31 cellular contexts compared by ENCODE assay signal in genomic region chr3:62057339-62058047, GRCh38.
DNase-seq lines count a peak whose midpoint lies in the region; ATAC-seq, FAIRE-seq and TF ChIP-seq lines count a peak whose summit lies in the region.
"Had no signal": no experiment of that assay in that cellular context is flagged by ENCODE, and none has a peak within 500 bp of the region (broad histone marks: within the 10 kb centered on the region; RNA-seq: fewer than 3 reads in every experiment).

No MANE protein-coding gene starts in this region.

- peak; percentile 51 for ATAC-seq in Right ventricle myocardium superior (ENCODE audit: poor library complexity)
- no peak for ATAC-seq in Right ventricle myocardium inferior
- no peak for ATAC-seq in stimulated activated naive CD8-positive, alpha-beta T cell treated with anti-CD3 and anti-CD28 coated beads, Interleukin-15, Interleukin-2, amounts not matched to agents 100 U/mL and 50 U/mL, for 24 hours
- ATAC-seq: left colon, pancreas, T-cell had no signal

- in situ Hi-C loops in astrocyte of the cerebellum (cut with HindIII; ENCODE audit: low sequenced_read_pairs): no loop called here

- TF ChIP-seq CTCF in astrocyte of the cerebellum (IDR thresholded peaks at IDR 0.05; ENCODE audit: low read depth, low read length, missing control alignments) (no peak), tibial artery (IDR thresholded peaks at IDR 0.05) (no peak), kidney (IDR thresholded peaks at IDR 0.05; ENCODE audit: borderline replicate concordance, extremely low read depth, insufficient read depth) (no peak)

- no peak for FAIRE-seq in kidney (lab: Jason Lieb, UNC)
- FAIRE-seq: frontal cortex, pancreas, small intestine had no signal

- peak overlapping the region; percentile 41 to 60 for H3K27ac ChIP-seq in tibial artery
- H3K27ac ChIP-seq in kidney (ENCODE audit: low read depth in 2 of 2, low read length in 2 of 2): peak overlapping the region in 1 of 2 donors; percentile 18
- H3K27ac ChIP-seq: GM23248, pancreas, SJSA1, testis, vagina had no signal

- no peak overlapping the region for H3K9ac ChIP-seq in kidney (ENCODE audit: low read length in 2 of 2)
- H3K9ac ChIP-seq: GM23248 had no signal

- H3K4me1 ChIP-seq in tibial artery: peaks cover 0 to 39% (median 18%) of the 10 kb centered on the region in 4 donors
- peaks cover 0 to 2% of the 10 kb centered on the region in 2 donors for H3K4me1 ChIP-seq in kidney (ENCODE audit: control insufficient read depth in 1 of 2, insufficient read depth in 1 of 2, low read depth in 1 of 2, low read length in 2 of 2)
- H3K4me1 ChIP-seq: pancreas, SJSA1, testis, vagina had no signal

- H3K27me3 ChIP-seq in tibial artery: no peaks in the 10 kb centered on the region
- H3K27me3 ChIP-seq: pancreas, SJSA1, testis, vagina had no signal

- H3K4me3 ChIP-seq in astrocyte of the cerebellum (ENCODE audit: low read depth, low read length) (no peak overlapping the region), tibial artery (no peak overlapping the region), kidney (ENCODE audit: low read length in 2 of 2) (no peak overlapping the region)
- H3K4me3 ChIP-seq: GM23248, pancreas, SJSA1, testis, vagina had no signal

- intact Hi-C loops in Right ventricle myocardium superior (cut with DNase I) (no loop called here), Right ventricle myocardium inferior (cut with DNase I) (no loop called here), tibial artery (cut with DNase I; ENCODE audit: low total_unique reads) (no loop called here), kidney (cut with DNase I) (no loop called here)

- H3K36me3 ChIP-seq in tibial artery (no peaks in the 10 kb centered on the region), kidney (ENCODE audit: control insufficient read depth in 1 of 2, insufficient read depth in 2 of 2, low read length in 2 of 2) (no peaks in the 10 kb centered on the region)
- H3K36me3 ChIP-seq: pancreas, SJSA1, vagina had no signal

- no peak for DNase-seq in Right ventricle myocardium superior
- no peak for DNase-seq in Right ventricle myocardium inferior (ENCODE audit: missing footprints)
- DNase-seq in astrocyte of the cerebellum (ENCODE audit: low read depth): peak; percentile 15
- DNase-seq in kidney tubule cell (ENCODE audit: low spot score): peak; percentile 77
- DNase-seq in tibial artery: peak in 1 of 2 donors; percentile 32
- no peak for DNase-seq in kidney
- DNase-seq in stimulated activated naive CD8-positive, alpha-beta T cell treated with anti-CD3 and anti-CD28 coated beads, Interleukin-15, Interleukin-2, amounts not matched to agents 100 U/mL and 50 U/mL, for 24 hours: no peak
- DNase-seq in cerebellar nuclear complex (lab: John Stamatoyannopoulos, UW): no peak
- DNase-seq: activated CD4-positive, alpha-beta T cell treated with anti-CD3 and anti-CD28 coated beads for 48 hours; activated gamma-delta T cell treated with Interleukin-2 at 50 U/mL for 16 hours; activated T-cell treated with anti-CD3 and anti-CD28 coated beads, Interleukin-2, amount 50 U/mL, for 24 hours; Calu3; CD4-positive, CD25-positive, alpha-beta regulatory T cell; DMS79; GM23248; left colon; mesendoderm; NCI-H1092; NCI-H1694 treated with DMSO at 0.1 percent for 48 hours; NCI-H2171 treated with DMSO at 0.1 percent for 48 hours; NCI-H526; pancreas; retina; small intestine; stimulated activated CD4-positive, alpha-beta T cell treated with anti-CD3 and anti-CD28 coated beads, Interleukin-1b, Interleukin-23, amount 100 ng/mL, for 48 hours; stimulated activated naive CD4-positive, alpha-beta T cell treated with Interleukin-2 at 50 U/mL for 16 hours; T-cell; testis had no signal

- H3K9me3 ChIP-seq in tibial artery: no peaks in the 10 kb centered on the region
- no peaks in the 10 kb centered on the region for H3K9me3 ChIP-seq in kidney (ENCODE audit: control insufficient read depth in 1 of 2, low read length in 2 of 2)
- H3K9me3 ChIP-seq: pancreas, SJSA1, testis, vagina had no signal

Comparison
In these comparisons a context has a peak if more than half of its experiments do, and no peak if none do; other contexts are left out.
1. DNase-seq: peak in astrocyte of the cerebellum (single experiment) and kidney tubule cell (single experiment); none in Right ventricle myocardium superior (single experiment), Right ventricle myocardium inferior (single experiment), kidney (single experiment), stimulated activated naive CD8-positive, alpha-beta T cell treated with anti-CD3 and anti-CD28 coated beads, Interleukin-15, Interleukin-2, amounts not matched to agents 100 U/mL and 50 U/mL, for 24 hours (single experiment) and cerebellar nuclear complex (0 of 2).